Comparison of ENCODE assay signal across 12 cellular contexts in genomic region chr9:121840838-121841760, GRCh38.
A peak's percentile ranks its signal among the peaks of the same experiment; 100 is the strongest.
DNase-seq lines count a peak whose midpoint lies in the region; ATAC-seq, FAIRE-seq and TF ChIP-seq lines count a peak whose summit lies in the region.
"Had no signal": no experiment of that assay in that cellular context is flagged by ENCODE, and none has a peak within 500 bp of the region (broad histone marks: within the 10 kb centered on the region; RNA-seq: fewer than 3 reads in every experiment).

No MANE protein-coding gene starts in this region.

- H3K4me1 ChIP-seq in left ventricle myocardium inferior (peaks cover 17% of the 10 kb centered on the region), GM12878 (ENCODE audit: control insufficient read depth, insufficient read depth, low read length) (peaks cover 27% of the 10 kb centered on the region), uterus (peaks cover 0 to 14% of the 10 kb centered on the region in 2 donors), esophagus muscularis mucosa (peaks cover 0 to 14% (median 11%) of the 10 kb centered on the region in 4 donors), suprapubic skin (no peaks in the 10 kb centered on the region)

- H3K4me2 ChIP-seq in GM12878 (ENCODE audit: control insufficient read depth, insufficient read depth) = no peak overlapping the region

- no TSS peak for BruUV-seq in GM12878 (replicated peaks; lab: Mats Ljungman, UMichigan)

- H3K4me3 ChIP-seq in left ventricle myocardium inferior = no peak overlapping the region
- H3K4me3 ChIP-seq in GM12878 = no peak overlapping the region
- H3K4me3 ChIP-seq in uterus = no peak overlapping the region
- no peak overlapping the region for H3K4me3 ChIP-seq in esophagus muscularis mucosa
- H3K4me3 ChIP-seq in suprapubic skin = no peak overlapping the region

- peaks cover 14% of the 10 kb centered on the region for H3K9me3 ChIP-seq in left ventricle myocardium inferior (replicated peaks)
- no peaks in the 10 kb centered on the region for H3K9me3 ChIP-seq in GM12878 (replicated peaks; ENCODE audit: control insufficient read depth, insufficient read depth, low read length)
- H3K9me3 ChIP-seq in uterus = no peaks in the 10 kb centered on the region
- no peaks in the 10 kb centered on the region for H3K9me3 ChIP-seq in esophagus muscularis mucosa
- no peaks in the 10 kb centered on the region for H3K9me3 ChIP-seq in suprapubic skin

- no peak for ATAC-seq in GM12878
- ATAC-seq: left colon had no signal

- no peaks in the 10 kb centered on the region for H4K20me1 ChIP-seq in GM12878 (ENCODE audit: control insufficient read depth, insufficient read depth)

- no peak for TF ChIP-seq RAD21 in GM12878 (IDR thresholded peaks at IDR 0.05; ENCODE audit: insufficient read depth, low read depth, low read length)

- H3K79me2 ChIP-seq in GM12878 (ENCODE audit: control insufficient read depth, insufficient read depth, low read length) = no peaks in the 10 kb centered on the region

- H3K36me3 ChIP-seq in left ventricle myocardium inferior = no peaks in the 10 kb centered on the region
- no peaks in the 10 kb centered on the region for H3K36me3 ChIP-seq in GM12878 (ENCODE audit: control insufficient read depth in 2 of 2, insufficient read depth in 2 of 2, low read length in 1 of 2)
- no peaks in the 10 kb centered on the region for H3K36me3 ChIP-seq in uterus
- peaks cover 0 to 7% (median 0%) of the 10 kb centered on the region in 4 donors for H3K36me3 ChIP-seq in esophagus muscularis mucosa
- no peaks in the 10 kb centered on the region for H3K36me3 ChIP-seq in suprapubic skin

- RAD21 ChIA-PET in GM12878 (lab: Charles Lee; ENCODE audit: unreplicated experiment) = no interaction called here

- no peak for TF ChIP-seq EP300 in GM12878 (IDR thresholded peaks at IDR 0.05; ENCODE audit: borderline replicate concordance in 1 of 2, control insufficient read depth in 1 of 2, low read depth in 2 of 2, low read length in 2 of 2)
- TF ChIP-seq EP300 in esophagus muscularis mucosa (IDR thresholded peaks at IDR 0.05) = no peak
- TF ChIP-seq EP300 in suprapubic skin (IDR thresholded peaks at IDR 0.05) = no peak

- 40% methylated on average over 20 of the region's 20 CpGs for WGBS in GM12878 (ENCODE audit: insufficient coverage, insufficient replicate concordance, low lambda C conversion rate, missing lambda C conversion rate)
- 89% methylated on average over 20 of the region's 20 CpGs for WGBS in esophagus muscularis mucosa
- WGBS in suprapubic skin = 91% methylated on average over 18 of the region's 20 CpGs

- no peak for TF ChIP-seq CTCF in left ventricle myocardium inferior (IDR thresholded peaks at IDR 0.05; ENCODE audit: borderline replicate concordance)
- no peak for TF ChIP-seq CTCF in GM12878 (IDR thresholded peaks at IDR 0.05 in 2 of 3, conservative IDR thresholded peaks at IDR 0.05 in 1 of 3; ENCODE audit: control insufficient read depth in 2 of 3, extremely low read depth in 1 of 3, insufficient read depth in 1 of 3, low read depth in 3 of 3, low read length in 3 of 3)
- TF ChIP-seq CTCF in uterus (IDR thresholded peaks at IDR 0.05) = no peak
- no peak for TF ChIP-seq CTCF in esophagus muscularis mucosa (IDR thresholded peaks at IDR 0.05)
- no peak for TF ChIP-seq CTCF in suprapubic skin (IDR thresholded peaks at IDR 0.05)

- H3K27ac ChIP-seq in left ventricle myocardium inferior (replicated peaks) (no peak overlapping the region), GM12878 (ENCODE audit: control insufficient read depth, insufficient read depth) (no peak overlapping the region), uterus (no peak overlapping the region), esophagus muscularis mucosa (replicated peaks in 1 of 4) (no peak overlapping the region), suprapubic skin (no peak overlapping the region)

- DNase-seq in cardiac septum (ENCODE audit: low spot score) (peak; percentile 50), left ventricle myocardium inferior (no peak), GM12878 (ENCODE audit: low read depth, low spot score) (no peak), occipital lobe (lab: John Stamatoyannopoulos, UW) (peak; percentile 53), uterus (peak; percentile 12 to 14), esophagus muscularis mucosa (ENCODE audit: extremely low spot score) (no peak), suprapubic skin (ENCODE audit: low spot score in 2 of 2) (no peak), GM12891 (ENCODE audit: insufficient read length, low spot score) (no peak)
- DNase-seq: activated naive CD4-positive, alpha-beta T cell; glutamatergic neuron; left colon; small intestine had no signal

- H3K9ac ChIP-seq in GM12878 (ENCODE audit: control insufficient read depth, insufficient read depth, low read length) = no peak overlapping the region

- POLR2A ChIA-PET in GM12878 (lab: Charles Lee) = no interaction called here

- no peak overlapping the region for H2AFZ ChIP-seq in GM12878 (ENCODE audit: control insufficient read depth, low read depth, low read length)

- FAIRE-seq in GM12878 (lab: Jason Lieb, UNC) (peak; percentile 49), GM12891 (lab: Jason Lieb, UNC) (no peak)
- FAIRE-seq: small intestine had no signal

- TF ChIP-seq POLR2A in GM12878 (IDR thresholded peaks at IDR 0.05; ENCODE audit: low read depth, low read length) (no peak), uterus (IDR thresholded peaks at IDR 0.05) (no peak), esophagus muscularis mucosa (IDR thresholded peaks at IDR 0.05; ENCODE audit: low read depth) (no peak), suprapubic skin (IDR thresholded peaks at IDR 0.05) (no peak), GM12891 (IDR thresholded peaks at IDR 0.05; ENCODE audit: low read depth, low read length) (no peak)

- CTCF ChIA-PET in GM12878 (lab: Yijun Ruan, JAX) = interaction anchor here (0.5 kb wide), 1 partner anchor 314 kb away, joined by 3 read pairs; no protein-coding TSS in a partner anchor

- SMC1A ChIA-PET in GM12878 (lab: Charles Lee; ENCODE audit: uncharacterized antibody, unreplicated experiment) = interaction anchor here (0.9 kb wide), 1 partner anchor 11 kb away, joined by 3 read pairs; no protein-coding TSS in a partner anchor

- no peaks in the 10 kb centered on the region for H3K27me3 ChIP-seq in left ventricle myocardium inferior (ENCODE audit: low read depth)
- H3K27me3 ChIP-seq in GM12878 (replicated peaks in 1 of 2; ENCODE audit: control insufficient read depth in 2 of 2, insufficient read depth in 2 of 2, low read length in 1 of 2) = peaks cover 0 to 4% of the 10 kb centered on the region in 2 experiments; a peak in 2 of 4 replicates
- H3K27me3 ChIP-seq in uterus = no peaks in the 10 kb centered on the region
- no peaks in the 10 kb centered on the region for H3K27me3 ChIP-seq in esophagus muscularis mucosa
- no peaks in the 10 kb centered on the region for H3K27me3 ChIP-seq in suprapubic skin

- in situ Hi-C loops in GM12878 (cut with MboI) = no loop called here

- intact Hi-C loops in cardiac septum (cut with DNase I) = no loop called here
- intact Hi-C loops in left ventricle myocardium inferior (cut with micrococcal nuclease) = no loop called here
- intact Hi-C loops in GM12878 (cut with micrococcal nuclease; ENCODE audit: unreplicated experiment) = no loop called here
- intact Hi-C loops in uterus (cut with DNase I; ENCODE audit: low total_unique reads) = no loop called here
- intact Hi-C loops in esophagus muscularis mucosa (cut with DNase I) = loop anchor here (10.0 kb wide), 2 partner anchors 64 to 206 kb away; no protein-coding TSS in a partner anchor

TF ChIP-seq in GM12878, 131 proteins besides CTCF, POLR2A, EP300 and RAD21 (continues in another document):
- no peak for TF ChIP-seq MEF2A (IDR thresholded peaks at IDR 0.05; ENCODE audit: insufficient read depth, low read depth, low read length)
- peak; percentile 50 for TF ChIP-seq USF1 (IDR thresholded peaks at IDR 0.05; ENCODE audit: borderline replicate concordance, extremely low read length, insufficient read depth, low read depth, low read length)
- no peak for TF ChIP-seq NR2C1 (IDR thresholded peaks at IDR 0.05)

TF ChIP-seq in GM12891, 5 proteins besides CTCF, POLR2A, EP300 and RAD21:
- TF ChIP-seq TAF1 (IDR thresholded peaks at IDR 0.05; ENCODE audit: low read depth, low read length) (no peak), PAX5 (IDR thresholded peaks at IDR 0.05; ENCODE audit: insufficient read depth, low read length, severe bottlenecking) (no peak), POLR2AphosphoS5 (IDR thresholded peaks at IDR 0.05; ENCODE audit: low read depth, low read length) (no peak)
TF ChIP-seq in GM12891: peak in this region for 0.

Comparison
In these comparisons a context has a peak if more than half of its experiments do, and no peak if none do; other contexts are left out.
1. DNase-seq: peak in cardiac septum (single experiment), occipital lobe (single experiment) and uterus (2 of 2); none in left ventricle myocardium inferior (single experiment), GM12878 (single experiment), esophagus muscularis mucosa (single experiment), suprapubic skin (0 of 2) and GM12891 (single experiment).